8 cellular contexts compared by ENCODE assay signal in genomic region chr19:55454787-55455243, GRCh38. TPM values are rescaled to one million over a fixed set of nuclear protein-coding genes. Genes with fewer than 3 reads are reported as not detected.
DNase-seq lines count a peak whose midpoint lies in the region; TF ChIP-seq lines count a peak whose summit lies in the region.

No MANE protein-coding gene starts in this region.

- TF ChIP-seq POLR2A in transverse colon (IDR thresholded peaks at IDR 0.05): no peak

- CTCF ChIA-PET in HEK293 (lab: Yijun Ruan, JAX): interaction anchor here (0.7 to 3.2 kb wide), 7 partner anchors 13 to 313 kb away, joined by 3 to 19 read pairs (median 5); no protein-coding TSS in a partner anchor

- H3K4me3 ChIP-seq in BE2C (ENCODE audit: low read depth, low read length): no peak overlapping the region
- no peak overlapping the region for H3K4me3 ChIP-seq in HEK293 (ENCODE audit: low read depth, low read length)
- no peak overlapping the region for H3K4me3 ChIP-seq in astrocyte of the spinal cord (ENCODE audit: low read depth, low read length)
- no peak overlapping the region for H3K4me3 ChIP-seq in transverse colon

- intact Hi-C loops in transverse colon (cut with DNase I; ENCODE audit: low total_unique reads): no loop called here

- DNase-seq in BE2C (peak; percentile 73), SK-N-DZ (ENCODE audit: low spot score) (peak; percentile 43), astrocyte of the spinal cord (ENCODE audit: low read depth, low spot score) (no peak), left kidney (ENCODE audit: low read depth, low spot score) (peak; percentile 67), transverse colon (no peak), mucosa of gallbladder (ENCODE audit: low spot score) (no peak), GF-D8 (lab: John Stamatoyannopoulos, UW) (no peak)

- TF ChIP-seq CTCF in BE2C (IDR thresholded peaks at IDR 0.05; ENCODE audit: low read depth, low read length) (peak; percentile 84), HEK293 (tag by site-specific recombination; IDR thresholded peaks at IDR 0.05) (peak; percentile 64; the same call in 1 of the 2 replicates), astrocyte of the spinal cord (IDR thresholded peaks at IDR 0.05; ENCODE audit: low read depth, low read length) (peak; percentile 87), transverse colon (IDR thresholded peaks at IDR 0.05) (peak; percentile 31 to 55 (median 44))

- in situ Hi-C loops in astrocyte of the spinal cord (cut with HindIII; ENCODE audit: low sequenced_read_pairs) (no loop called here), transverse colon (cut with MboI; ENCODE audit: low pct_ligation_motif_present in 1 of 4, low pct_unique_long_range_greater_than_20kb in 1 of 4, low sequenced_read_pairs in 3 of 4) (no loop called here)

- peaks cover 13% of the 10 kb centered on the region for H3K27me3 ChIP-seq in BE2C
- H3K27me3 ChIP-seq in transverse colon: peaks cover 27% of the 10 kb centered on the region

- POLR2A ChIA-PET in HEK293 (lab: Yijun Ruan, JAX): interaction anchor here (0.6 kb wide), 1 partner anchor 22 kb away, joined by 3 read pairs; the partner anchor contains the start of gene ZNF628

- no peak for TF ChIP-seq EP300 in transverse colon (IDR thresholded peaks at IDR 0.05; ENCODE audit: low read depth)

- WGBS in transverse colon (ENCODE audit: low coverage in 1 of 2), 2 donors: 73% methylated on average over 14 of the region's 14 CpGs; no CpG with 5 or more reads in 1 of the 2 donors

- H3K36me3 ChIP-seq in BE2C (peaks cover 3% of the 10 kb centered on the region; the same call in 1 of the 2 replicates), HEK293 (ENCODE audit: control insufficient read depth in 2 of 2, insufficient read depth in 1 of 2, low read length in 2 of 2) (no peaks in the 10 kb centered on the region), transverse colon (no peaks in the 10 kb centered on the region)

- peaks cover 3% of the 10 kb centered on the region for H3K4me1 ChIP-seq in BE2C
- H3K4me1 ChIP-seq in HEK293 (ENCODE audit: control insufficient read depth, insufficient read depth, low read length): 0 out of 2 replicates have a peak, but pooled peaks cover 3% of the 10 kb centered on the region
- H3K4me1 ChIP-seq in transverse colon: peaks cover 6 to 24% (median 18%) of the 10 kb centered on the region in 4 donors

- H3K9me3 ChIP-seq in BE2C: no peaks in the 10 kb centered on the region
- no peaks in the 10 kb centered on the region for H3K9me3 ChIP-seq in HEK293 (ENCODE audit: control insufficient read depth, insufficient read depth, low read depth, low read length)
- H3K9me3 ChIP-seq in transverse colon: no peaks in the 10 kb centered on the region

- no peak overlapping the region for H3K27ac ChIP-seq in HEK293 (ENCODE audit: extremely low read depth, low read depth, low read length)
- H3K27ac ChIP-seq in transverse colon: no peak overlapping the region

TF ChIP-seq in HEK293, 187 proteins besides CTCF, POLR2A, EP300 and RAD21:
- TF ChIP-seq ZFHX2 (tag by site-specific recombination; conservative IDR thresholded peaks at IDR 0.05): peak; percentile 78
- no peak for TF ChIP-seq ZNF529 (tag by site-specific recombination; IDR thresholded peaks at IDR 0.05; ENCODE audit: insufficient replicate concordance)
- no peak for TF ChIP-seq ZNF16 (tag by site-specific recombination; IDR thresholded peaks at IDR 0.05; ENCODE audit: low read depth)
- peak; percentile 57 for TF ChIP-seq EGR2 (tag by site-specific recombination; IDR thresholded peaks at IDR 0.05; ENCODE audit: low read depth)

RNA-seq across cellular contexts. Expression of gene ISOC2, which starts 6.6 kb away (rescaled TPM):
- polyA plus RNA-seq in BE2C (2012; ENCODE audit: insufficient read depth, insufficient read length, low read depth): 60.2 TPM
- 52.6 and 61.5 TPM in 2 replicates for polyA plus RNA-seq in SK-N-DZ (2014; cell fraction: cytosol; rRNA removed)
- polyA plus RNA-seq in SK-N-DZ (2014; cell fraction: nucleus; rRNA removed): 29.9 and 47.9 TPM in 2 replicates
- 100 to 1,000 TPM in 2 of 4 donors, 10 to 100 TPM in 2; 71.1 to 142 (median 97.6) TPM for total RNA-seq in transverse colon
- total RNA-seq in mucosa of gallbladder: 53.5 TPM

RNA-seq across cellular contexts. Expression of gene C19orf85, which starts 9.7 kb away (rescaled TPM):
- polyA plus RNA-seq in BE2C (2012; ENCODE audit: insufficient read depth, insufficient read length, low read depth): not detected
- 0.52 and 0.73 TPM in 2 replicates for polyA plus RNA-seq in SK-N-DZ (2014; cell fraction: cytosol; rRNA removed)
- polyA plus RNA-seq in SK-N-DZ (2014; cell fraction: nucleus; rRNA removed): 0.96 TPM in 1 of 2 replicates, not detected in the other
- not detected for total RNA-seq in transverse colon
- total RNA-seq in mucosa of gallbladder: not detected

RNA-seq across cellular contexts. Expression of gene SHISA7, which starts 11.7 kb away (rescaled TPM):
- 0.12 TPM for polyA plus RNA-seq in BE2C (2012; ENCODE audit: insufficient read depth, insufficient read length, low read depth)
- 0.29 and 0.62 TPM in 2 replicates for polyA plus RNA-seq in SK-N-DZ (2014; cell fraction: cytosol; rRNA removed)
- polyA plus RNA-seq in SK-N-DZ (2014; cell fraction: nucleus; rRNA removed): 0.46 and 0.94 TPM in 2 replicates
- under 1 TPM in 1 of 4 donors, not detected in 3; 0.75 TPM for total RNA-seq in transverse colon
- total RNA-seq in mucosa of gallbladder: not detected

RNA-seq across cellular contexts. Expression of gene ZNF628, which starts 21.6 kb away (rescaled TPM):
- polyA plus RNA-seq in BE2C (2012; ENCODE audit: insufficient read depth, insufficient read length, low read depth): 18.3 TPM
- polyA plus RNA-seq in SK-N-DZ (2014; cell fraction: cytosol; rRNA removed): 0.89 and 0.93 TPM in 2 replicates
- polyA plus RNA-seq in SK-N-DZ (2014; cell fraction: nucleus; rRNA removed): 0.79 and 1.1 TPM in 2 replicates
- total RNA-seq in transverse colon (1 to 10 TPM; 5.9 to 7.6 (median 6.4) TPM), mucosa of gallbladder (10.7 TPM)

RNA-seq across cellular contexts. Expression of gene NAT14, which starts 30.2 kb away (rescaled TPM):
- 169 TPM for polyA plus RNA-seq in BE2C (2012; ENCODE audit: insufficient read depth, insufficient read length, low read depth)
- 21.2 and 40.6 TPM in 2 replicates for polyA plus RNA-seq in SK-N-DZ (2014; cell fraction: cytosol; rRNA removed)
- 95.9 and 121 TPM in 2 replicates for polyA plus RNA-seq in SK-N-DZ (2014; cell fraction: nucleus; rRNA removed)
- 1 to 10 TPM in 2 of 4 donors, not detected in 2; 2.1 to 2.7 TPM for total RNA-seq in transverse colon
- total RNA-seq in mucosa of gallbladder: 23.1 TPM

Comparison
In these comparisons a context has a peak if more than half of its experiments do, and no peak if none do; other contexts are left out.
1. DNase-seq: peak in BE2C (single experiment), SK-N-DZ (single experiment) and left kidney (single experiment); none in astrocyte of the spinal cord (single experiment), transverse colon (single experiment), mucosa of gallbladder (single experiment) and GF-D8 (single experiment).
2. Peak in every context shown above with its lines, with median percentiles within 50 percentile points of each other: CTCF ChIP-seq.